1 cellular context compared by ENCODE assay signal in the genomic region with DNA sequence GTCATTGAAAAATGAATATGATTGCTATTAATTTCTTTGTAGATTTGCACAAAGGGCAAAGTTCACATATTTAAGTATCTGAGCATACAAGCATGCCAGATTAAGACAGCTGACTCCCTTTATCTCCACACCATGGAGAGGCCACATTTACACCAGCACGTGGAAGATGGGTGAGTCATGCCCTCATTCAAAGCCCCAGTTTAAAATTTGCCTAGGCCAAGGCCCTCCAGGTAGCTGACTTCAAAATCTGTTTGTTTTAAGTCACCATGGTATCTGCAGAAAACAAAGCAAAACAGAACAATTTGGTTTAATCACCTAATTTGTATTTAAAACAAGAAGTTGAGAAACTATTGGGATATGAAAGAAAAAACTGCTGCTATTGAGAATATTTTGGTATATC.
TF ChIP-seq lines count a peak whose summit lies in the region.

No MANE protein-coding gene starts in this region.

TF ChIP-seq in H1, 55 proteins besides CTCF, POLR2A, EP300 and RAD21 (continued from another document):
- TF ChIP-seq, protein P1, sequence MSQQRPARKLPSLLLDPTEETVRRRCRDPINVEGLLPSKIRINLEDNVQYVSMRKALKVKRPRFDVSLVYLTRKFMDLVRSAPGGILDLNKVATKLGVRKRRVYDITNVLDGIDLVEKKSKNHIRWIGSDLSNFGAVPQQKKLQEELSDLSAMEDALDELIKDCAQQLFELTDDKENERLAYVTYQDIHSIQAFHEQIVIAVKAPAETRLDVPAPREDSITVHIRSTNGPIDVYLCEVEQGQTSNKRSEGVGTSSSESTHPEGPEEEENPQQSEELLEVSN (IDR thresholded peaks at IDR 0.05) = peak; percentile 44; the same call in 1 of the 2 replicates
